22 cellular contexts compared by ENCODE assay signal in genomic region chr1:173482683-173483082, GRCh38.
"Had no signal": no experiment of that assay in that cellular context is flagged by ENCODE, and none has a peak within 500 bp of the region (broad histone marks: within the 10 kb centered on the region; RNA-seq: fewer than 3 reads in every experiment).

No MANE protein-coding gene starts in this region.

- H3K4me3 Mint-ChIP-seq: activated B cell treated with CpG ODN at 0.5 μM for 24 hours; activated CD4-positive, alpha-beta T cell treated with anti-CD3 and anti-CD28 coated beads, Interleukin-2, amount 10 ng/mL, durations not matched to agents 24 days and 14 days; activated naive CD8-positive, alpha-beta T cell treated with anti-CD3 and anti-CD28 coated beads, Interleukin-2, amount 50 U/mL, for 24 hours had no signal

- H3K27me3 Mint-ChIP-seq: activated B cell treated with CpG ODN at 0.5 μM for 24 hours; activated CD4-positive, alpha-beta T cell treated with anti-CD3 and anti-CD28 coated beads, Interleukin-2, amount 10 ng/mL, durations not matched to agents 24 days and 14 days; activated naive CD8-positive, alpha-beta T cell treated with anti-CD3 and anti-CD28 coated beads, Interleukin-2, amount 50 U/mL, for 24 hours had no signal

- H3K9me3 ChIP-seq: ascending aorta, body of pancreas had no signal

- H3K27ac Mint-ChIP-seq: activated B cell treated with CpG ODN at 0.5 μM for 24 hours; activated CD4-positive, alpha-beta T cell treated with anti-CD3 and anti-CD28 coated beads, Interleukin-2, amount 10 ng/mL, durations not matched to agents 24 days and 14 days had no signal

- H3K27ac ChIP-seq: ascending aorta, body of pancreas, coronary artery, PC-9 had no signal

- H3K9me3 Mint-ChIP-seq: activated B cell treated with CpG ODN at 0.5 μM for 24 hours; activated CD4-positive, alpha-beta T cell treated with anti-CD3 and anti-CD28 coated beads, Interleukin-2, amount 10 ng/mL, durations not matched to agents 24 days and 14 days; activated naive CD8-positive, alpha-beta T cell treated with anti-CD3 and anti-CD28 coated beads, Interleukin-2, amount 50 U/mL, for 24 hours had no signal

- H3K27me3 ChIP-seq: ascending aorta, body of pancreas had no signal

- DNase-seq: activated B cell treated with CpG ODN at 0.5 μM for 24 hours; activated CD4-positive, alpha-beta T cell treated with anti-CD3 and anti-CD28 coated beads for 1 hour; activated CD4-positive, alpha-beta T cell treated with anti-CD3 and anti-CD28 coated beads, Interleukin-2, amount 10 ng/mL, durations not matched to agents 24 days and 14 days; activated CD4-positive, alpha-beta T cell treated with anti-CD3 and anti-CD28 coated beads, Interleukin-2, amount 50 U/mL, for 48 hours; activated naive CD4-positive, alpha-beta T cell treated with anti-CD3 and anti-CD28 coated beads, Interleukin-2, amount 50 U/mL, for 16 hours; activated naive CD8-positive, alpha-beta T cell treated with anti-CD3 and anti-CD28 coated beads, Interleukin-2, amount 50 U/mL, for 24 hours; activated T-cell treated with anti-CD3 and anti-CD28 coated beads for 4 hours; amniotic stem cell; body of pancreas; central memory CD4-positive, alpha-beta T cell; NCI-H1048; NCI-H146; NCI-H187 treated with DMSO at 0.1 percent for 48 hours; NCI-H2081 treated with DMSO at 0.1 percent for 48 hours; NCI-H446; NCI-H524; PC-9; SIG-M5; T-helper 2 cell; T1000 had no signal

- ATAC-seq: activated naive CD8-positive, alpha-beta T cell treated with anti-CD3 and anti-CD28 coated beads, Interleukin-2, amount 50 U/mL, for 24 hours; body of pancreas had no signal

- H3K4me2 ChIP-seq: PC-9 had no signal

- H3K4me3 ChIP-seq: ascending aorta, body of pancreas, coronary artery, PC-9 had no signal

- H2AFZ ChIP-seq: PC-9 had no signal
